1 cellular context compared by ENCODE assay signal in the genomic region with DNA sequence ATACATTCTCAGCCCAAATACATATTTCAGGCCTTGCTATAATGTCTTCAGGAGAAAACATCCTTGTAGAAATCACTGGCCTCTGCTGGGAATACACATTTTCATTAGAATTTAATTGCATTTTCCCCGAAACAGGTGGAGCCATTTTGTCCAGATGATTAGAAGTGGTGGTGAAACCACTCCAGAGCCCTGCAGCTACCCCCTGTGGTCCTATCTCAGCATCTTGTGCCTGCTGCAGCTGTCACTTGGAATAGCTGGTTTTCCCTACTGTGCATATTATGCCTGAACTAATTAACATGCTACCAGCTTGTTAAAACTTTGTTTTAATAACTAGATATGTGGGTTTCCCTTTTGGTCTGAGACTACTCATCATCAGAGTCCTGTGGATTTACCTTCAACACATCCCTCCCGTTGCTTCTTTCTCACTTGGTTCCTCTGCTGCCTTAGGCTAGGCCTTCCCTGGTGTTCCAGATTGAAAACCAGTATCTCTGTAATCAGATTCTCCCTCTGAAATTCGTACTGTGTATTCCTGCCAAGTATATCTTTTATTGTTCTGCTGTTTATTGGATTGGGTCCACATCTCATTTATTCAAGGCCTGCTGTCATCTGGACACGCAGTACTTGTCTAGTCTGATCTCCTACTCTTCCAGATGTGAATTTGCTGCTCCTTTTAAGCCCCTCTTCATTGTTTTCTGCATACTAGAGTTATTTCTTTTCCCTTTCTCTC.
TF ChIP-seq lines count a peak whose summit lies in the region.

No MANE protein-coding gene starts in this region.

TF ChIP-seq in HEK293, 187 proteins besides CTCF, POLR2A, EP300 and RAD21 (continued from another document):
- TF ChIP-seq ZNF335 (tag by site-specific recombination; conservative IDR thresholded peaks at IDR 0.05) (0 out of 2 replicates have a peak, but pooled peaks have one; percentile 39), GLIS1 (tag by site-specific recombination; IDR thresholded peaks at IDR 0.05) (peak; percentile 78), ZIC2 (tag by site-specific recombination; IDR thresholded peaks at IDR 0.05) (peak; percentile 95), ZNF292 (tag by site-specific recombination; IDR thresholded peaks at IDR 0.05; ENCODE audit: borderline replicate concordance, low read depth) (no peak)
